ENCODE assay signal across 8 cellular contexts in genomic region chr16:81444448-81445121, GRCh38. TPM values are rescaled to one million over a fixed set of nuclear protein-coding genes. Genes with fewer than 3 reads are reported as not detected.
DNase-seq lines count a peak whose midpoint lies in the region; ATAC-seq and TF ChIP-seq lines count a peak whose summit lies in the region.

Gene CMIP (plus strand): TSS chr16:81444808.

- CTCF ChIA-PET in Panc1 (lab: Charles Lee), result no interaction called here

- no peaks in the 10 kb centered on the region for H3K9me3 ChIP-seq in Panc1 (ENCODE audit: control insufficient read depth, insufficient read depth, low read depth, low read length)
- no peaks in the 10 kb centered on the region for H3K9me3 ChIP-seq in muscle layer of colon (ENCODE audit: low read length)

- H3K27me3 ChIP-seq in Panc1 (ENCODE audit: control insufficient read depth, insufficient read depth, low read length), result no peaks in the 10 kb centered on the region
- H3K27me3 ChIP-seq in muscle layer of colon (ENCODE audit: control insufficient read depth in 1 of 2, insufficient read depth in 2 of 2, low read length in 2 of 2), result no peaks in the 10 kb centered on the region

- H3K27ac ChIP-seq in Panc1 (ENCODE audit: low read length) (peak within 1 kb of the TSS; percentile 87), muscle layer of colon (ENCODE audit: low read depth, low read length) (peak within 1 kb of the TSS; percentile 86)

- H3K4me3 ChIP-seq in Panc1 (ENCODE audit: low read depth in 2 of 2, low read length in 2 of 2), result peak within 1 kb of the TSS; percentile 74 to 87
- H3K4me3 ChIP-seq in muscle layer of colon (ENCODE audit: low read depth in 1 of 2, low read length in 2 of 2), result peak within 1 kb of the TSS; percentile 66 to 75

- H3K36me3 ChIP-seq in Panc1 (ENCODE audit: control insufficient read depth, insufficient read depth, low read length) (peaks cover 4% of the 10 kb centered on the region; the same call in 1 of the 2 replicates), muscle layer of colon (ENCODE audit: insufficient read depth, low read length) (no peaks in the 10 kb centered on the region)

- intact Hi-C loops in Panc1 (cut with micrococcal nuclease; ENCODE audit: unreplicated experiment), result loop anchor here (5.0 kb wide), 1 partner anchor 42 kb away; no protein-coding TSS in a partner anchor

- BruUV-seq in Panc1 (replicated peaks; lab: Mats Ljungman, UMichigan), result no TSS peak

- peaks cover 9% of the 10 kb centered on the region for H3K4me1 ChIP-seq in Panc1 (ENCODE audit: control insufficient read depth, insufficient read depth, low read length)
- H3K4me1 ChIP-seq in muscle layer of colon (ENCODE audit: insufficient read depth, low read length), result peaks cover 33% of the 10 kb centered on the region

- DNase-seq in CD1c-positive myeloid dendritic cell (ENCODE audit: extremely low spot score), result peak; percentile 94
- peak; percentile 92 for DNase-seq in GM19240 (ENCODE audit: insufficient read length, low spot score)
- no peak for DNase-seq in Panc1 (ENCODE audit: low read depth, low spot score)
- peak; percentile 80 to 87 for DNase-seq in activated T-cell treated with anti-CD3 and anti-CD28 coated beads, Interleukin-2, amount 50 U/mL, for 48 hours
- DNase-seq in stimulated activated CD8-positive, alpha-beta memory T cell treated with anti-CD3 and anti-CD28 coated beads, Interleukin-7, amount 100 ng/mL, for 24 hours (ENCODE audit: low read depth), result peak; percentile 56

- no peak for TF ChIP-seq CTCF in Panc1 (IDR thresholded peaks at IDR 0.05)

- ATAC-seq in HG03457 (IDR thresholded peaks at IDR 0.05; ENCODE audit: unreplicated experiment) (peak; percentile 63), Panc1 (peak; percentile 86), esophagus mucosa (peak; percentile 69)

- in situ Hi-C loops in Panc1 (cut with HindIII; ENCODE audit: low pct_unique_long_range_greater_than_20kb, low sequenced_read_pairs), result no loop called here

- H3K9ac ChIP-seq in muscle layer of colon (ENCODE audit: low read length), result peak within 1 kb of the TSS; percentile 66

- POLR2A ChIA-PET in Panc1 (lab: Charles Lee), result no interaction called here

RNA-seq across cellular contexts. Expression of gene CMIP, which starts in this region (rescaled TPM):
- total RNA-seq in Panc1 (2021; ENCODE audit: unreplicated experiment), result 49.7 TPM
- polyA plus RNA-seq in Panc1 (2012; ENCODE audit: insufficient read length), result 32.8 TPM
- 47.0 TPM for total RNA-seq in esophagus mucosa
